8 cellular contexts compared by ENCODE assay signal in the genomic region with DNA sequence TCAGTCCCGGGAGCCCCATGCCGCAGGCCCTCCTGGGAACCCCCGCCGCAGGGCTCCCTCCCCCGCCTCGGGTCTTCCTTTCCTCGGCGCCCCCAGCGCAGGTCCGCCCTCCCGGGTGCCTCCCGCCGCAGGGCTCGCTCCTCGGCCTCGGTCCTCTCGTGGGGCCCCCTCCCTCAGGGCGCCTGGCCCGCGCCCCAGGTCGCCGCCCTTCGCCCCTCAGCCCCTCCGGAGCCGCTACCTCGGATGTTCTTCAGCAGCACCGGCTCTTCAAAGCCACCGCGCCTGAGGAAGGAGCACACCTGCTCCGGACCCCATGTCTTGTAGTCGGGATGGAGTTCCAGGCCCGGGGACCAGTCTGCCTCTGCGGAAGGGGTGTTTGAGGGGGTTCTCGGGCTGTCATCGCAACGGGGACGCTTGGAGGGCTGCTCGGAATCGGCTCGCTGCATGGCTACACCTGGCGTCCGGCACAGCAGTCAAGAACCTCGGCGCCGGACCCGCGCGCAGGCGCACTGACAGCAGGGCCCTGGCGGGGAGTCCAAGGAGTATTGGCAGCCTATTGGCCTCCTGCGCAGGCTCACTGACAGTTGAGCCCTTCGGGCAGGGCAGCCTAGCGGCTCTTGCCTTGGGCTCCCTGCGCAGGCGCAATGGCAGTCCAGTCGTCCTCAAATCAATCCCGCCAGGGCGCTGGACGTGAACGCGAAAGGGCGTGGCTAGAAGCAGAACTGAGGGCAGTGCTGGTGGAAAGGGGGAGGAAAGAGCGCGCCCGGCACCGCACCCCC. TPM values are rescaled to one million over a fixed set of nuclear protein-coding genes. Genes with fewer than 3 reads are reported as not detected.
DNase-seq lines count a peak whose midpoint lies in the region; ATAC-seq and TF ChIP-seq lines count a peak whose summit lies in the region.

SAMHD1 (minus strand) TSS at position 511 of the 779 bp plus-strand sequence; CDS start at position 446, 65 bp downstream.

- no peaks in the 10 kb centered on the region for H3K9me3 Mint-ChIP-seq in activated T-helper 17 cell treated with anti-CD3 and anti-CD28 coated beads, Interleukin-2, amount 50 U/mL, for 72 hours
- no peaks in the 10 kb centered on the region for H3K9me3 Mint-ChIP-seq in natural killer cell

- H3K27ac Mint-ChIP-seq in activated T-helper 17 cell treated with anti-CD3 and anti-CD28 coated beads, Interleukin-2, amount 50 U/mL, for 72 hours, result peak within 1 kb of the TSS; percentile 92
- peak within 1 kb of the TSS; percentile 86 to 90 for H3K27ac Mint-ChIP-seq in natural killer cell

- H3K4me3 Mint-ChIP-seq in activated T-helper 17 cell treated with anti-CD3 and anti-CD28 coated beads, Interleukin-2, amount 50 U/mL, for 72 hours, result peak within 1 kb of the TSS; percentile 96
- peak within 1 kb of the TSS; percentile 97 for H3K4me3 Mint-ChIP-seq in natural killer cell

- TF ChIP-seq CTCF in DOHH2 (IDR thresholded peaks at IDR 0.05; ENCODE audit: low read depth, low read length, poor library complexity, severe bottlenecking), result no peak
- TF ChIP-seq CTCF in fibroblast of mammary gland (conservative IDR thresholded peaks at IDR 0.05; ENCODE audit: control insufficient read depth, insufficient read depth, low read depth, low read length), result no peak
- no peak for TF ChIP-seq CTCF in natural killer cell (IDR thresholded peaks at IDR 0.05)

- H3K4me1 ChIP-seq in DOHH2 (ENCODE audit: control insufficient read depth, low read length), result peaks cover 27% of the 10 kb centered on the region

- H3K79me2 ChIP-seq in DOHH2 (ENCODE audit: control insufficient read depth, low read length), result peaks cover 35% of the 10 kb centered on the region

- H3K36me3 ChIP-seq in DOHH2 (ENCODE audit: control insufficient read depth, low read length), result peaks cover 17% of the 10 kb centered on the region

- H3K9me3 ChIP-seq in DOHH2 (ENCODE audit: control insufficient read depth, insufficient read depth, low read length), result no peaks in the 10 kb centered on the region

- no peaks in the 10 kb centered on the region for H3K27me3 Mint-ChIP-seq in activated T-helper 17 cell treated with anti-CD3 and anti-CD28 coated beads, Interleukin-2, amount 50 U/mL, for 72 hours
- H3K27me3 Mint-ChIP-seq in natural killer cell (ENCODE audit: low read depth in 2 of 2), result no peaks in the 10 kb centered on the region

- peak within 1 kb of the TSS; percentile 95 for H3K4me3 ChIP-seq in DOHH2 (ENCODE audit: low read length)
- H3K4me3 ChIP-seq in fibroblast of mammary gland (ENCODE audit: control insufficient read depth, low read depth, low read length), result peak within 1 kb of the TSS; percentile 96

- H3K27ac ChIP-seq in DOHH2 (ENCODE audit: low read depth, low read length), result peak within 1 kb of the TSS; percentile 64

- no peaks in the 10 kb centered on the region for H3K9me2 ChIP-seq in DOHH2 (replicated peaks; ENCODE audit: control insufficient read depth, low read length)

- ATAC-seq in GM21825 (IDR thresholded peaks at IDR 0.05; ENCODE audit: unreplicated experiment) (peak; percentile 86), natural killer cell (peak; percentile 82 to 93 (median 91))
- ATAC-seq in activated T-helper 17 cell treated with anti-CD3 and anti-CD28 coated beads, Interleukin-2, amount 50 U/mL, for 72 hours (replicated peaks), result peak; percentile 93

- peaks cover 32% of the 10 kb centered on the region for H3K36me3 Mint-ChIP-seq in activated T-helper 17 cell treated with anti-CD3 and anti-CD28 coated beads, Interleukin-2, amount 50 U/mL, for 72 hours (ENCODE audit: low read depth)
- H3K36me3 Mint-ChIP-seq in natural killer cell, result no peaks in the 10 kb centered on the region

- H3K4me1 Mint-ChIP-seq in activated T-helper 17 cell treated with anti-CD3 and anti-CD28 coated beads, Interleukin-2, amount 50 U/mL, for 72 hours, result peaks cover 29% of the 10 kb centered on the region
- peaks cover 46 to 47% of the 10 kb centered on the region in 2 donors for H3K4me1 Mint-ChIP-seq in natural killer cell

- 0 out of 2 replicates have a peak, but pooled peaks cover 3% of the 10 kb centered on the region for H3F3A ChIP-seq in DOHH2 (ENCODE audit: control insufficient read depth, insufficient read depth)

- intact Hi-C loops in natural killer cell (cut with micrococcal nuclease), result loop anchor here (5.0 kb wide), 1 partner anchor 91 kb away; no protein-coding TSS in a partner anchor

- H3K27me3 ChIP-seq in DOHH2 (ENCODE audit: control insufficient read depth, low read length), result no peaks in the 10 kb centered on the region

- DNase-seq in LHCN-M2 (ENCODE audit: low read depth), result peak; percentile 97
- DNase-seq in RPMI8226, result peak; percentile 99
- DNase-seq in fibroblast of mammary gland (ENCODE audit: low read depth), result peak; percentile 98
- DNase-seq in natural killer cell, result peak; percentile 86
- peak; percentile 90 for DNase-seq in stimulated activated naive CD4-positive, alpha-beta T cell treated with Interleukin-2 at 50 U/mL for 16 hours (lab: John Stamatoyannopoulos, UW)

- H4K20me1 ChIP-seq in DOHH2 (ENCODE audit: control insufficient read depth, insufficient read depth, low read depth, low read length), result no peaks in the 10 kb centered on the region

- peak within 1 kb of the TSS; percentile 71 for H3K4me2 ChIP-seq in DOHH2 (ENCODE audit: low read length)

RNA-seq across cellular contexts. Expression of gene SAMHD1, which starts in this region (rescaled TPM):
- total RNA-seq in LHCN-M2 (2014; rRNA removed) (12.6 and 21.5 TPM in 2 replicates), natural killer cell (100 to 1,000 TPM; 237 to 279 (median 270) TPM)
- polyA plus RNA-seq in LHCN-M2 (2012), result 4.7 TPM
- 100 to 1,000 TPM in 1 of 2 donors, 10 to 100 TPM in 1; 64.6 to 140 TPM for total RNA-seq in activated T-helper 17 cell treated with anti-CD3 and anti-CD28 coated beads, Interleukin-2, amount 50 U/mL, for 72 hours

Comparison
In these comparisons a context has a peak if more than half of its experiments do, and no peak if none do; other contexts are left out.
1. Peak in every context shown above with its lines: DNase-seq, ATAC-seq, H3K4me3 ChIP-seq and H3K27ac ChIP-seq.